1 cellular context compared by ENCODE assay signal in the genomic region with DNA sequence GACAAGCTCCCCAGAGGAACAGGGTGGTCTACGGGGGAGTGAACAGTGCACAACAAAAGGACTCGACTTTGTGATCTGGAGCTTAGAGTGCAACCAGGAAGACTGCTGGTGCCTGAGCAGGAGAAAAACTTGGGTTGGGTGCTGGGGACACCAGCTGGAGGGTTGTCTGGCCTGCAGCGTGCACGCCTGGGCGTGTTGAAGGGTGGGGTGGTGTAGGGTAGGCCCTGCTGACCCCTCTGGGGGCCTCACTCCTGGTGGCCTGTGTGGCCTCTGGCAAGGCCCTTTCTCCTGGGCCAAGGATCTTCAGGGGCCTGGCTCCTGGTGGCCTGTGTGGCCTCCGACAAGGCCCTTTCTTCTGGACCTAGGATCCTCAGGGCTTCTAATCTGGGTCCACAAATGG.
TF ChIP-seq lines count a peak whose summit lies in the region.

No MANE protein-coding gene starts in this region.

TF ChIP-seq in H1, 55 proteins besides CTCF, POLR2A, EP300 and RAD21:
- TF ChIP-seq CHD2 (IDR thresholded peaks at IDR 0.05; ENCODE audit: low read length) (no peak), CBX5 (IDR thresholded peaks at IDR 0.05; ENCODE audit: low read depth, low read length) (no peak), JUND (IDR thresholded peaks at IDR 0.05; ENCODE audit: low read length) (no peak), RFX5 (IDR thresholded peaks at IDR 0.05; ENCODE audit: borderline replicate concordance, low read depth, low read length) (no peak), SAP30 (IDR thresholded peaks at IDR 0.05; ENCODE audit: insufficient read depth, insufficient replicate concordance, low read length) (no peak), KDM4A (IDR thresholded peaks at IDR 0.05; ENCODE audit: low read depth, low read length, severe bottlenecking) (no peak), SIRT6 (IDR thresholded peaks at IDR 0.05; ENCODE audit: low read length) (no peak), NANOG (IDR thresholded peaks at IDR 0.05; ENCODE audit: insufficient read depth, low read depth, low read length, poor library complexity, severe bottlenecking) (no peak), KDM1A (IDR thresholded peaks at IDR 0.05; ENCODE audit: borderline replicate concordance, low read length) (no peak), BCL11A (IDR thresholded peaks at IDR 0.05; ENCODE audit: low read depth in 2 of 2, low read length in 2 of 2) (no peak), SRF (IDR thresholded peaks at IDR 0.05; ENCODE audit: low read depth, low read length) (no peak), SIN3A (conservative IDR thresholded peaks at IDR 0.05 in 1 of 2, IDR thresholded peaks at IDR 0.05 in 1 of 2; ENCODE audit: low read depth in 1 of 2, low read length in 2 of 2) (no peak), KDM5A (IDR thresholded peaks at IDR 0.05; ENCODE audit: low read length) (no peak)
- TF ChIP-seq, protein P1, sequence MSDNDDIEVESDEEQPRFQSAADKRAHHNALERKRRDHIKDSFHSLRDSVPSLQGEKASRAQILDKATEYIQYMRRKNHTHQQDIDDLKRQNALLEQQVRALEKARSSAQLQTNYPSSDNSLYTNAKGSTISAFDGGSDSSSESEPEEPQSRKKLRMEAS (IDR thresholded peaks at IDR 0.05): no peak
- TF ChIP-seq, protein P2, sequence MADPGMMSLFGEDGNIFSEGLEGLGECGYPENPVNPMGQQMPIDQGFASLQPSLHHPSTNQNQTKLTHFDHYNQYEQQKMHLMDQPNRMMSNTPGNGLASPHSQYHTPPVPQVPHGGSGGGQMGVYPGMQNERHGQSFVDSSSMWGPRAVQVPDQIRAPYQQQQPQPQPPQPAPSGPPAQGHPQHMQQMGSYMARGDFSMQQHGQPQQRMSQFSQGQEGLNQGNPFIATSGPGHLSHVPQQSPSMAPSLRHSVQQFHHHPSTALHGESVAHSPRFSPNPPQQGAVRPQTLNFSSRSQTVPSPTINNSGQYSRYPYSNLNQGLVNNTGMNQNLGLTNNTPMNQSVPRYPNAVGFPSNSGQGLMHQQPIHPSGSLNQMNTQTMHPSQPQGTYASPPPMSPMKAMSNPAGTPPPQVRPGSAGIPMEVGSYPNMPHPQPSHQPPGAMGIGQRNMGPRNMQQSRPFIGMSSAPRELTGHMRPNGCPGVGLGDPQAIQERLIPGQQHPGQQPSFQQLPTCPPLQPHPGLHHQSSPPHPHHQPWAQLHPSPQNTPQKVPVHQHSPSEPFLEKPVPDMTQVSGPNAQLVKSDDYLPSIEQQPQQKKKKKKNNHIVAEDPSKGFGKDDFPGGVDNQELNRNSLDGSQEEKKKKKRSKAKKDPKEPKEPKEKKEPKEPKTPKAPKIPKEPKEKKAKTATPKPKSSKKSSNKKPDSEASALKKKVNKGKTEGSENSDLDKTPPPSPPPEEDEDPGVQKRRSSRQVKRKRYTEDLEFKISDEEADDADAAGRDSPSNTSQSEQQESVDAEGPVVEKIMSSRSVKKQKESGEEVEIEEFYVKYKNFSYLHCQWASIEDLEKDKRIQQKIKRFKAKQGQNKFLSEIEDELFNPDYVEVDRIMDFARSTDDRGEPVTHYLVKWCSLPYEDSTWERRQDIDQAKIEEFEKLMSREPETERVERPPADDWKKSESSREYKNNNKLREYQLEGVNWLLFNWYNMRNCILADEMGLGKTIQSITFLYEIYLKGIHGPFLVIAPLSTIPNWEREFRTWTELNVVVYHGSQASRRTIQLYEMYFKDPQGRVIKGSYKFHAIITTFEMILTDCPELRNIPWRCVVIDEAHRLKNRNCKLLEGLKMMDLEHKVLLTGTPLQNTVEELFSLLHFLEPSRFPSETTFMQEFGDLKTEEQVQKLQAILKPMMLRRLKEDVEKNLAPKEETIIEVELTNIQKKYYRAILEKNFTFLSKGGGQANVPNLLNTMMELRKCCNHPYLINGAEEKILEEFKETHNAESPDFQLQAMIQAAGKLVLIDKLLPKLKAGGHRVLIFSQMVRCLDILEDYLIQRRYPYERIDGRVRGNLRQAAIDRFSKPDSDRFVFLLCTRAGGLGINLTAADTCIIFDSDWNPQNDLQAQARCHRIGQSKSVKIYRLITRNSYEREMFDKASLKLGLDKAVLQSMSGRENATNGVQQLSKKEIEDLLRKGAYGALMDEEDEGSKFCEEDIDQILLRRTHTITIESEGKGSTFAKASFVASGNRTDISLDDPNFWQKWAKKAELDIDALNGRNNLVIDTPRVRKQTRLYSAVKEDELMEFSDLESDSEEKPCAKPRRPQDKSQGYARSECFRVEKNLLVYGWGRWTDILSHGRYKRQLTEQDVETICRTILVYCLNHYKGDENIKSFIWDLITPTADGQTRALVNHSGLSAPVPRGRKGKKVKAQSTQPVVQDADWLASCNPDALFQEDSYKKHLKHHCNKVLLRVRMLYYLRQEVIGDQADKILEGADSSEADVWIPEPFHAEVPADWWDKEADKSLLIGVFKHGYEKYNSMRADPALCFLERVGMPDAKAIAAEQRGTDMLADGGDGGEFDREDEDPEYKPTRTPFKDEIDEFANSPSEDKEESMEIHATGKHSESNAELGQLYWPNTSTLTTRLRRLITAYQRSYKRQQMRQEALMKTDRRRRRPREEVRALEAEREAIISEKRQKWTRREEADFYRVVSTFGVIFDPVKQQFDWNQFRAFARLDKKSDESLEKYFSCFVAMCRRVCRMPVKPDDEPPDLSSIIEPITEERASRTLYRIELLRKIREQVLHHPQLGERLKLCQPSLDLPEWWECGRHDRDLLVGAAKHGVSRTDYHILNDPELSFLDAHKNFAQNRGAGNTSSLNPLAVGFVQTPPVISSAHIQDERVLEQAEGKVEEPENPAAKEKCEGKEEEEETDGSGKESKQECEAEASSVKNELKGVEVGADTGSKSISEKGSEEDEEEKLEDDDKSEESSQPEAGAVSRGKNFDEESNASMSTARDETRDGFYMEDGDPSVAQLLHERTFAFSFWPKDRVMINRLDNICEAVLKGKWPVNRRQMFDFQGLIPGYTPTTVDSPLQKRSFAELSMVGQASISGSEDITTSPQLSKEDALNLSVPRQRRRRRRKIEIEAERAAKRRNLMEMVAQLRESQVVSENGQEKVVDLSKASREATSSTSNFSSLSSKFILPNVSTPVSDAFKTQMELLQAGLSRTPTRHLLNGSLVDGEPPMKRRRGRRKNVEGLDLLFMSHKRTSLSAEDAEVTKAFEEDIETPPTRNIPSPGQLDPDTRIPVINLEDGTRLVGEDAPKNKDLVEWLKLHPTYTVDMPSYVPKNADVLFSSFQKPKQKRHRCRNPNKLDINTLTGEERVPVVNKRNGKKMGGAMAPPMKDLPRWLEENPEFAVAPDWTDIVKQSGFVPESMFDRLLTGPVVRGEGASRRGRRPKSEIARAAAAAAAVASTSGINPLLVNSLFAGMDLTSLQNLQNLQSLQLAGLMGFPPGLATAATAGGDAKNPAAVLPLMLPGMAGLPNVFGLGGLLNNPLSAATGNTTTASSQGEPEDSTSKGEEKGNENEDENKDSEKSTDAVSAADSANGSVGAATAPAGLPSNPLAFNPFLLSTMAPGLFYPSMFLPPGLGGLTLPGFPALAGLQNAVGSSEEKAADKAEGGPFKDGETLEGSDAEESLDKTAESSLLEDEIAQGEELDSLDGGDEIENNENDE (IDR thresholded peaks at IDR 0.05; ENCODE audit: insufficient replicate concordance, low read length): no peak
